8 cellular contexts compared by ENCODE assay signal in genomic region chr10:7409045-7409731, GRCh38. TPM values are rescaled to one million over a fixed set of nuclear protein-coding genes. Genes with fewer than 3 reads are reported as not detected.
DNase-seq lines count a peak whose midpoint lies in the region; ATAC-seq and TF ChIP-seq lines count a peak whose summit lies in the region.

No MANE protein-coding gene starts in this region.

- H3K27ac Mint-ChIP-seq in stimulated activated naive CD8-positive, alpha-beta T cell treated with anti-CD3 and anti-CD28 coated beads, Interleukin-15, amount 100 ng/mL, for 72 hours: peak overlapping the region; percentile 97

- no peaks in the 10 kb centered on the region for H3K36me3 ChIP-seq in colonic mucosa

- no peaks in the 10 kb centered on the region for H3K9me3 ChIP-seq in colonic mucosa
- H3K9me3 ChIP-seq in mononuclear cell (ENCODE audit: low read depth, low read length): no peaks in the 10 kb centered on the region

- H3K4me3 Mint-ChIP-seq in stimulated activated naive CD8-positive, alpha-beta T cell treated with anti-CD3 and anti-CD28 coated beads, Interleukin-15, amount 100 ng/mL, for 72 hours: peak overlapping the region; percentile 92 to 99

- peaks cover 70% of the 10 kb centered on the region for H3K4me1 Mint-ChIP-seq in stimulated activated naive CD8-positive, alpha-beta T cell treated with anti-CD3 and anti-CD28 coated beads, Interleukin-15, amount 100 ng/mL, for 72 hours

- peak overlapping the region; percentile 16 for H3K27ac ChIP-seq in colonic mucosa

- no peaks in the 10 kb centered on the region for H3K9me3 Mint-ChIP-seq in stimulated activated naive CD8-positive, alpha-beta T cell treated with anti-CD3 and anti-CD28 coated beads, Interleukin-15, amount 100 ng/mL, for 72 hours

- DNase-seq in NCI-H1092 treated with DMSO at 0.1 percent for 48 hours (lab: John Stamatoyannopoulos, UW) (peak; percentile 38), NCI-H1092 (lab: John Stamatoyannopoulos, UW) (no peak), UCSD-AML1 (lab: John Stamatoyannopoulos, UW; ENCODE audit: unreplicated experiment) (peak; percentile 56), colonic mucosa (peak; percentile 29), NCI-H146 (lab: John Stamatoyannopoulos, UW) (no peak)
- DNase-seq in stimulated activated naive CD8-positive, alpha-beta T cell treated with anti-CD3 and anti-CD28 coated beads, Interleukin-15, amount 100 ng/mL, for 72 hours: peak; percentile 70 to 83

- intact Hi-C loops in colonic mucosa (cut with DNase I): no loop called here

- H3K27me3 ChIP-seq in colonic mucosa: peaks cover 50% of the 10 kb centered on the region
- H3K27me3 ChIP-seq in mononuclear cell (ENCODE audit: insufficient read depth, low read length): peaks cover 24% of the 10 kb centered on the region

- peak; percentile 41 for ATAC-seq in HG03108 (IDR thresholded peaks at IDR 0.05; ENCODE audit: unreplicated experiment)
- peak; percentile 79 for ATAC-seq in stimulated activated naive CD8-positive, alpha-beta T cell treated with anti-CD3 and anti-CD28 coated beads, Interleukin-15, amount 100 ng/mL, for 72 hours

- H3K4me3 ChIP-seq in colonic mucosa (peak overlapping the region; percentile 54), mononuclear cell (ENCODE audit: low read length) (peak overlapping the region; percentile 74)

- peaks cover 14% of the 10 kb centered on the region for H3K27me3 Mint-ChIP-seq in stimulated activated naive CD8-positive, alpha-beta T cell treated with anti-CD3 and anti-CD28 coated beads, Interleukin-15, amount 100 ng/mL, for 72 hours

- peak overlapping the region; percentile 32 to 50 for H3K9ac ChIP-seq in colonic mucosa (ENCODE audit: low read depth in 2 of 2, low read length in 2 of 2)

- H3K4me1 ChIP-seq in colonic mucosa: no peaks in the 10 kb centered on the region
- H3K4me1 ChIP-seq in mononuclear cell (ENCODE audit: insufficient read depth, low read length): peaks cover 49% of the 10 kb centered on the region

- no peak for TF ChIP-seq CTCF in colonic mucosa (IDR thresholded peaks at IDR 0.05)

RNA-seq across cellular contexts. Expression of gene SFMBT2, which starts 1.6 kb away (rescaled TPM):
- 1 to 10 TPM; 2.3 to 3.5 TPM for total RNA-seq in colonic mucosa
- total RNA-seq in mononuclear cell: 22.8 TPM

Comparison
In these comparisons a context has a peak if more than half of its experiments do, and no peak if none do; other contexts are left out.
1. DNase-seq: peak in NCI-H1092 treated with DMSO at 0.1 percent for 48 hours (single experiment), UCSD-AML1 (single experiment), colonic mucosa (single experiment) and stimulated activated naive CD8-positive, alpha-beta T cell treated with anti-CD3 and anti-CD28 coated beads, Interleukin-15, amount 100 ng/mL, for 72 hours (2 of 2); none in NCI-H1092 (single experiment) and NCI-H146 (single experiment).